ENCODE assay signal across 8 cellular contexts in genomic region chr3:72152551-72153476, GRCh38.
A peak's percentile ranks its signal among the peaks of the same experiment; 100 is the strongest.
DNase-seq lines count a peak whose midpoint lies in the region; ATAC-seq, FAIRE-seq and TF ChIP-seq lines count a peak whose summit lies in the region.

No MANE protein-coding gene starts in this region.

- H4K20me1 ChIP-seq in PC-9 (ENCODE audit: insufficient read depth), result no peaks in the 10 kb centered on the region

- H3K79me2 ChIP-seq in PC-9 (ENCODE audit: low read depth), result no peaks in the 10 kb centered on the region

- ATAC-seq in left cardiac atrium, result peak; percentile 74 to 87
- ATAC-seq in GM18498 (IDR thresholded peaks at IDR 0.05; ENCODE audit: unreplicated experiment), result no peak

- TF ChIP-seq CTCF in PC-9 (conservative IDR thresholded peaks at IDR 0.05), result no peak

- H2AFZ ChIP-seq in PC-9, result no peak overlapping the region

- H3K9me3 ChIP-seq in SK-N-MC (ENCODE audit: low read depth, low read length) (no peaks in the 10 kb centered on the region), PC-9 (ENCODE audit: insufficient read depth, low read depth) (no peaks in the 10 kb centered on the region)

- CTCF ChIA-PET in PC-9 (lab: Charles Lee), result no interaction called here

- no peaks in the 10 kb centered on the region for H3F3A ChIP-seq in PC-9 (ENCODE audit: insufficient read depth, low read depth)

- no peak overlapping the region for H3K4me2 ChIP-seq in PC-9

- H3K4me1 ChIP-seq in PC-9 (replicated peaks; ENCODE audit: insufficient read depth), result no peaks in the 10 kb centered on the region

- POLR2A ChIA-PET in PC-9 (lab: Charles Lee; ENCODE audit: unreplicated experiment), result no interaction called here

- intact Hi-C loops in left cardiac atrium (cut with DNase I), result no loop called here
- intact Hi-C loops in PC-9 (cut with micrococcal nuclease; ENCODE audit: unreplicated experiment), result no loop called here

- H3K9ac ChIP-seq in SK-N-MC (ENCODE audit: insufficient read length), result peak overlapping the region; percentile 62

- H3K9me2 ChIP-seq in PC-9 (ENCODE audit: insufficient read depth), result no peaks in the 10 kb centered on the region

- FAIRE-seq in H54 (lab: Jason Lieb, UNC), result no peak

- peak overlapping the region; percentile 86 for H3K27ac ChIP-seq in SK-N-MC
- peak overlapping the region in 18 of 21 experiments; percentile 9 to 73 (median 39) for H3K27ac ChIP-seq in skin epidermis
- H3K27ac ChIP-seq in PC-9, result no peak overlapping the region

- H3K36me3 ChIP-seq in SK-N-MC (ENCODE audit: insufficient read depth, low read length), result no peaks in the 10 kb centered on the region
- H3K36me3 ChIP-seq in PC-9 (ENCODE audit: low read depth), result no peaks in the 10 kb centered on the region

- DNase-seq in HT1080 (ENCODE audit: low read depth) (peak; percentile 7), SK-N-MC (ENCODE audit: low read depth, low spot score) (no peak), left cardiac atrium (peak; percentile 85), SW 1271 (lab: John Stamatoyannopoulos, UW) (no peak), H54 (ENCODE audit: insufficient read length, low spot score) (no peak), PC-9 (no peak)

- no TSS peak for BruUV-seq in PC-9 (replicated peaks; lab: Mats Ljungman, UMichigan)

- TF ChIP-seq POLR2A in H54 (IDR thresholded peaks at IDR 0.05; ENCODE audit: low read depth, low read length), result no peak

- H3K4me3 ChIP-seq in SK-N-MC (peak overlapping the region; percentile 73), skin epidermis (peak overlapping the region in 2 of 7 experiments; percentile 17 to 18), PC-9 (no peak overlapping the region)

- H3K27me3 ChIP-seq in PC-9 (ENCODE audit: insufficient read depth, low read depth), result no peaks in the 10 kb centered on the region

Comparison
In these comparisons a context has a peak if more than half of its experiments do, and no peak if none do; other contexts are left out.
1. DNase-seq: peak in HT1080 (single experiment) and left cardiac atrium (single experiment); none in SK-N-MC (single experiment), SW 1271 (0 of 2), H54 (single experiment) and PC-9 (0 of 2).